In the genomic region with DNA sequence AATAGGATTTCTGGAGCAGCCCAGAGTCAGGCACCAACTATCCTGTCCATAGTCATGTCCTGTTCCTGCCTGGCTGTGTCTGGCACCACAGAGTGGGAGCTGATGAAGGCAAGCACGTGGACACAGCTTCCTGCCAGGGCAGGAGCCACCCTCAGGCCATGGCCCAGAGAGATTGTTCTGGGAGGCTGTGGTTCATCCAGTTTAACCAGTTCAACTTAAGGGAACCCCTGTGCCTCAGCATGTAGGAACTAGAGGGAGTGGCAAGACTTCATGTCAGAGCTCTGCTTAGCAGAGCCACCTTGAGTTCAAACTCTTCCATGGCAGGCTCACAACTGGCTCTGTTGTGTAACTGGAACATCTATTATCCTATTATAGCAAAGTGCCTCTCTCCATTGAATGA, we compare ENCODE assay signal across 9 cellular contexts.
DNase-seq lines count a peak whose midpoint lies in the region; ATAC-seq and TF ChIP-seq lines count a peak whose summit lies in the region.
"Had no signal": no experiment of that assay in that cellular context is flagged by ENCODE, and none has a peak within 500 bp of the region (broad histone marks: within the 10 kb centered on the region; RNA-seq: fewer than 3 reads in every experiment).

No MANE protein-coding gene starts in this region.

- in situ Hi-C loops in brain microvascular endothelial cell (cut with HindIII; ENCODE audit: low pct_ligation_motif_present, low sequenced_read_pairs) = no loop called here

- WGBS in iPS DF 6.9 (ENCODE audit: insufficient coverage, insufficient read length) = no CpG with 5 or more reads among the region's 1 CpG

- CTCF ChIA-PET in OCI-LY7 (lab: Charles Lee; ENCODE audit: unreplicated experiment) = no interaction called here

- H3K4me3 ChIP-seq in brain microvascular endothelial cell (ENCODE audit: low read depth, low read length) = no peak overlapping the region
- H3K4me3 ChIP-seq in iPS DF 6.9 (ENCODE audit: low read length) = no peak overlapping the region
- no peak overlapping the region for H3K4me3 ChIP-seq in OCI-LY7 (ENCODE audit: low read depth, low read length, poor library complexity, severe bottlenecking)

- intact Hi-C loops in OCI-LY7 (cut with micrococcal nuclease; ENCODE audit: unreplicated experiment) = no loop called here

- no peak for ATAC-seq in HG02870 (IDR thresholded peaks at IDR 0.05; ENCODE audit: unreplicated experiment)
- no peak for ATAC-seq in HG03460 (IDR thresholded peaks at IDR 0.05; ENCODE audit: unreplicated experiment)

- no peaks in the 10 kb centered on the region for H3K36me3 ChIP-seq in brain microvascular endothelial cell (replicated peaks)
- no peaks in the 10 kb centered on the region for H3K36me3 ChIP-seq in iPS DF 6.9 (ENCODE audit: control insufficient read depth, insufficient read depth, low read length)
- no peaks in the 10 kb centered on the region for H3K36me3 ChIP-seq in OCI-LY7 (ENCODE audit: insufficient read depth, low read length)

- no peaks in the 10 kb centered on the region for H3K79me2 ChIP-seq in OCI-LY7 (ENCODE audit: insufficient read depth, low read depth, low read length)

- H2AFZ ChIP-seq in OCI-LY7 (ENCODE audit: low read length) = no peak overlapping the region

- H3K4me1 ChIP-seq in iPS DF 6.9 (ENCODE audit: control insufficient read depth, insufficient read depth, low read length) = peaks cover 3% of the 10 kb centered on the region; the same call in 1 of the 2 replicates
- H3K4me1 ChIP-seq in OCI-LY7 (ENCODE audit: insufficient read depth, low read length, poor library complexity, severe bottlenecking) = no peaks in the 10 kb centered on the region

- no peaks in the 10 kb centered on the region for H3K9me3 ChIP-seq in iPS DF 6.9 (ENCODE audit: control insufficient read depth, insufficient read depth, low read length)
- no peaks in the 10 kb centered on the region for H3K9me3 ChIP-seq in OCI-LY7 (ENCODE audit: low read length)

- no TSS peak for BruUV-seq in OCI-LY7 (replicated peaks; lab: Mats Ljungman, UMichigan)

- H3K9me2 ChIP-seq in OCI-LY7 (ENCODE audit: insufficient read depth, low read length) = no peaks in the 10 kb centered on the region

- TF ChIP-seq CTCF in brain microvascular endothelial cell (IDR thresholded peaks at IDR 0.05; ENCODE audit: low read depth, low read length, missing control alignments) (peak; percentile 29), OCI-LY7 (conservative IDR thresholded peaks at IDR 0.05; ENCODE audit: low read length) (no peak)

- no peaks in the 10 kb centered on the region for H3K27me3 ChIP-seq in brain microvascular endothelial cell (replicated peaks)
- H3K27me3 ChIP-seq in iPS DF 6.9 (ENCODE audit: control insufficient read depth, insufficient read depth, low read length) = no peaks in the 10 kb centered on the region

- DNase-seq in DMS153 (lab: John Stamatoyannopoulos, UW) (peak; percentile 19), DMS153 treated with DMSO at 0.1 percent for 48 hours (lab: John Stamatoyannopoulos, UW; ENCODE audit: unreplicated experiment) (no peak), brain microvascular endothelial cell (no peak), iPS DF 6.9 (ENCODE audit: low read depth, low spot score) (peak; percentile 27), superior temporal gyrus (ENCODE audit: extremely low spot score) (peak; percentile 81), OCI-LY7 (ENCODE audit: low spot score) (no peak)
- DNase-seq: activated T-cell treated with anti-CD3 and anti-CD28 coated beads, Interleukin-2, amount 50 U/mL, for 48 hours had no signal

- no peak overlapping the region for H3K4me2 ChIP-seq in OCI-LY7 (ENCODE audit: low read length)

- H3K27ac ChIP-seq in brain microvascular endothelial cell = no peak overlapping the region
- no peak overlapping the region for H3K27ac ChIP-seq in iPS DF 6.9 (ENCODE audit: low read length)
- no peak overlapping the region for H3K27ac ChIP-seq in OCI-LY7 (ENCODE audit: low read depth, low read length, poor library complexity, severe bottlenecking)

- POLR2A ChIA-PET in OCI-LY7 (lab: Charles Lee) = no interaction called here

- H4K20me1 ChIP-seq in OCI-LY7 (ENCODE audit: insufficient read depth, low read length) = no peaks in the 10 kb centered on the region

Comparison
In these comparisons a context has a peak if more than half of its experiments do, and no peak if none do; other contexts are left out.
1. DNase-seq: peak in DMS153 (single experiment), iPS DF 6.9 (single experiment) and superior temporal gyrus (single experiment); none in DMS153 treated with DMSO at 0.1 percent for 48 hours (single experiment), brain microvascular endothelial cell (single experiment) and OCI-LY7 (single experiment).